8 cellular contexts compared by ENCODE assay signal in genomic region chr15:25775317-25775912, GRCh38.
A peak's percentile ranks its signal among the peaks of the same experiment; 100 is the strongest.
DNase-seq lines count a peak whose midpoint lies in the region; ATAC-seq and TF ChIP-seq lines count a peak whose summit lies in the region.

No MANE protein-coding gene starts in this region.

- peaks cover 7% of the 10 kb centered on the region for H3K79me2 ChIP-seq in parathyroid adenoma

- no peak overlapping the region for H3K4me2 ChIP-seq in parathyroid adenoma (ENCODE audit: low read length)

- H3K27me3 ChIP-seq in parathyroid adenoma (ENCODE audit: control insufficient read depth, insufficient read depth, low read length), result no peaks in the 10 kb centered on the region

- TF ChIP-seq CTCF in parathyroid adenoma (IDR thresholded peaks at IDR 0.05), result no peak

- no peaks in the 10 kb centered on the region for H3K9me3 ChIP-seq in parathyroid adenoma (ENCODE audit: control insufficient read depth, low read length)

- H3K4me1 ChIP-seq in parathyroid adenoma, result peaks cover 8% of the 10 kb centered on the region

- no peak overlapping the region for H3K4me3 ChIP-seq in parathyroid adenoma (ENCODE audit: low read depth, low read length)

- no peaks in the 10 kb centered on the region for H3K36me3 ChIP-seq in parathyroid adenoma (ENCODE audit: control insufficient read depth, insufficient read depth, low read length)

- no peak overlapping the region for H3K9ac ChIP-seq in parathyroid adenoma

- peak; percentile 39 for DNase-seq in ecto neural progenitor cell (ENCODE audit: low spot score)
- no peak for DNase-seq in amniotic stem cell (lab: John Stamatoyannopoulos, UW)
- DNase-seq in DMS114 treated with DMSO at 0.1 percent for 48 hours (lab: John Stamatoyannopoulos, UW; ENCODE audit: unreplicated experiment), result no peak
- DNase-seq in DMS 273 (lab: John Stamatoyannopoulos, UW; ENCODE audit: unreplicated experiment), result no peak

- H3K27ac ChIP-seq in parathyroid adenoma, result peak overlapping the region; percentile 16

- ATAC-seq in GM19035 (IDR thresholded peaks at IDR 0.05; ENCODE audit: unreplicated experiment) (peak; percentile 68), HG03097 (IDR thresholded peaks at IDR 0.05; ENCODE audit: low FRiP score, unreplicated experiment) (peak; percentile 70), GM18498 (IDR thresholded peaks at IDR 0.05; ENCODE audit: unreplicated experiment) (no peak)

- H2AFZ ChIP-seq in parathyroid adenoma, result no peak overlapping the region
